ENCODE assay signal across 16 cellular contexts in genomic region chr4:6190486-6190885, GRCh38. TPM values are rescaled to one million over a fixed set of nuclear protein-coding genes. Genes with fewer than 3 reads are reported as not detected.
A peak's percentile ranks its signal among the peaks of the same experiment; 100 is the strongest.
DNase-seq lines count a peak whose midpoint lies in the region; ATAC-seq, FAIRE-seq and TF ChIP-seq lines count a peak whose summit lies in the region.
"Had no signal": no experiment of that assay in that cellular context is flagged by ENCODE, and none has a peak within 500 bp of the region (broad histone marks: within the 10 kb centered on the region; RNA-seq: fewer than 3 reads in every experiment).

No MANE protein-coding gene starts in this region.

- TF ChIP-seq CTCF in natural killer cell (IDR thresholded peaks at IDR 0.05): no peak
- no peak for TF ChIP-seq CTCF in H1 (IDR thresholded peaks at IDR 0.05; ENCODE audit: control extremely low read depth in 1 of 3, insufficient read depth in 1 of 3, low read depth in 1 of 3, low read length in 3 of 3)

- no peaks in the 10 kb centered on the region; the same call in 1 of the 2 replicates for H3K23me2 ChIP-seq in H1 (ENCODE audit: low read depth, low read length)

- H3K14ac ChIP-seq in H1 (ENCODE audit: insufficient read length) (no peak overlapping the region), neuronal stem cell (ENCODE audit: low read length) (peak overlapping the region; percentile 92)

- H2BK15ac ChIP-seq in H1 (ENCODE audit: low read length): no peak overlapping the region
- H2BK15ac ChIP-seq in neuronal stem cell (ENCODE audit: low read length): no peak overlapping the region

- H3K4me3 ChIP-seq in H1 (ENCODE audit: extremely low read depth in 1 of 4, insufficient read depth in 2 of 4, low read depth in 3 of 4, low read length in 4 of 4): no peak overlapping the region
- H3K4me3 ChIP-seq in neuronal stem cell (ENCODE audit: low read length in 2 of 2): no peak overlapping the region
- H3K4me3 ChIP-seq: A549, GM12878, GM23338 had no signal

- H4K91ac ChIP-seq in H1 (replicated peaks; ENCODE audit: insufficient read length, low read length) (no peak overlapping the region), neuronal stem cell (ENCODE audit: low read depth, low read length, poor library complexity) (no peak overlapping the region)

- peaks cover 27 to 70% of the 10 kb centered on the region in 2 donors for H3K4me1 Mint-ChIP-seq in natural killer cell treated with Interleukin-12 subunit alpha and Interleukin-12 subunit beta and Interleukin-15 and Interleukin-18, amount 100 ng/mL, for 72 hours (ENCODE audit: low read depth in 2 of 2)
- H3K4me1 Mint-ChIP-seq in natural killer cell: peaks cover 0 to 19% of the 10 kb centered on the region in 2 donors

- H3K4ac ChIP-seq in H1 (replicated peaks; ENCODE audit: insufficient read length, low read depth, low read length): no peak overlapping the region
- H3K4ac ChIP-seq in neuronal stem cell (ENCODE audit: low read length): no peak overlapping the region

- TF ChIP-seq EP300 in H1 (IDR thresholded peaks at IDR 0.05; ENCODE audit: borderline replicate concordance in 1 of 2, low read depth in 2 of 2, low read length in 2 of 2): no peak

- H3K18ac ChIP-seq in H1 (ENCODE audit: extremely low read depth, low read length): no peak overlapping the region
- H3K18ac ChIP-seq in neuronal stem cell (ENCODE audit: low read length): peak overlapping the region; percentile 11

- H4K8ac ChIP-seq in H1 (ENCODE audit: extremely low read depth, insufficient read depth, low read length) (peak overlapping the region; percentile 14; the same call in 1 of the 2 replicates), neuronal stem cell (ENCODE audit: low read depth, low read length) (no peak overlapping the region)

- H3K56ac ChIP-seq in H1 (replicated peaks; ENCODE audit: insufficient read length, low read depth, low read length): no peak overlapping the region

- H3K4me3 Mint-ChIP-seq in natural killer cell treated with Interleukin-12 subunit alpha and Interleukin-12 subunit beta and Interleukin-15 and Interleukin-18, amount 100 ng/mL, for 72 hours: peak overlapping the region; percentile 19
- H3K4me3 Mint-ChIP-seq in natural killer cell: no peak overlapping the region
- H3K4me3 Mint-ChIP-seq: CD4-positive, alpha-beta memory T cell; GM23338; H9 had no signal

- TF ChIP-seq POLR2A in H1 (IDR thresholded peaks at IDR 0.05; ENCODE audit: control extremely low read depth in 1 of 2, low read depth in 2 of 2, low read length in 2 of 2): no peak

- H3K4me2 ChIP-seq in H1 (ENCODE audit: insufficient read depth in 1 of 2, low read depth in 2 of 2, low read length in 2 of 2): no peak overlapping the region
- H3K4me2 ChIP-seq in neuronal stem cell (ENCODE audit: insufficient read depth, low read length, poor library complexity, severe bottlenecking): no peak overlapping the region
- H3K4me2 ChIP-seq: A549, GM23338 had no signal

- H3K27me3 ChIP-seq in H1 (replicated peaks in 1 of 4; ENCODE audit: control insufficient read depth in 3 of 4, extremely low read depth in 1 of 4, insufficient read depth in 3 of 4, low read length in 3 of 4) (no peaks in the 10 kb centered on the region), neuronal stem cell (ENCODE audit: control insufficient read depth in 3 of 3, insufficient read depth in 3 of 3, low read depth in 1 of 3, low read length in 3 of 3) (peaks cover 0 to 27% (median 0%) of the 10 kb centered on the region in 3 experiments)
- H3K27me3 ChIP-seq: BE2C had no signal

- H2AFZ ChIP-seq in H1 (ENCODE audit: low read length) (no peak overlapping the region), neuronal stem cell (ENCODE audit: low read length) (no peak overlapping the region)
- H2AFZ ChIP-seq: GM23338 had no signal

- intact Hi-C loops in natural killer cell (cut with micrococcal nuclease): no loop called here

- no peak overlapping the region for H2BK20ac ChIP-seq in H1 (ENCODE audit: low read length)

- H3K27ac Mint-ChIP-seq in natural killer cell treated with Interleukin-12 subunit alpha and Interleukin-12 subunit beta and Interleukin-15 and Interleukin-18, amount 100 ng/mL, for 72 hours: peak overlapping the region in 1 of 2 donors; percentile 100
- H3K27ac Mint-ChIP-seq in natural killer cell: no peak overlapping the region
- H3K27ac Mint-ChIP-seq: CD4-positive, alpha-beta memory T cell; GM23338 had no signal

- POLR2A ChIA-PET in H1 (lab: Charles Lee; ENCODE audit: partially characterized antibody): interaction anchor here (1.1 to 1.5 kb wide), 2 partner anchors 9 to 35 kb away, joined by 3 to 6 read pairs; no protein-coding TSS in a partner anchor

- H4K20me1 ChIP-seq in H1 (replicated peaks in 1 of 2; ENCODE audit: control insufficient read depth in 1 of 2, insufficient read depth in 2 of 2, low read length in 2 of 2): peaks cover 0 to 4% of the 10 kb centered on the region in 2 experiments

- no peak overlapping the region for H2BK5ac ChIP-seq in H1 (ENCODE audit: low read depth, low read length)
- peak overlapping the region; percentile 14 for H2BK5ac ChIP-seq in neuronal stem cell (ENCODE audit: low read length)

- H2AK5ac ChIP-seq in H1 (ENCODE audit: low read depth, low read length) (no peak overlapping the region), neuronal stem cell (ENCODE audit: low read depth, low read length) (no peak overlapping the region)

- no peak for FAIRE-seq in H1 (lab: Jason Lieb, UNC)
- FAIRE-seq: A549, GM12878 had no signal

- peaks cover 0 to 6% of the 10 kb centered on the region in 2 donors for H3K27me3 Mint-ChIP-seq in natural killer cell treated with Interleukin-12 subunit alpha and Interleukin-12 subunit beta and Interleukin-15 and Interleukin-18, amount 100 ng/mL, for 72 hours
- H3K27me3 Mint-ChIP-seq in natural killer cell (ENCODE audit: low read depth in 2 of 2): peaks cover 0 to 5% of the 10 kb centered on the region in 2 donors
- H3K27me3 Mint-ChIP-seq: CD4-positive, alpha-beta memory T cell had no signal

- H3K23ac ChIP-seq in H1 (ENCODE audit: insufficient read length) (no peak overlapping the region), neuronal stem cell (ENCODE audit: low read depth, low read length, poor library complexity) (no peak overlapping the region)

- DNase-seq in natural killer cell treated with Interleukin-12 subunit alpha and Interleukin-12 subunit beta and Interleukin-15 and Interleukin-18, amount 100 ng/mL, for 72 hours (ENCODE audit: low spot score): no peak
- DNase-seq in natural killer cell (no peak), H1 (ENCODE audit: low read depth in 1 of 2, low spot score in 2 of 2) (no peak), neuronal stem cell (ENCODE audit: low spot score) (no peak), T1000 (lab: John Stamatoyannopoulos, UW) (no peak)
- DNase-seq: BE2C; CD4-positive, alpha-beta memory T cell; DMS79; H9 had no signal

- H3K9me3 Mint-ChIP-seq in natural killer cell treated with Interleukin-12 subunit alpha and Interleukin-12 subunit beta and Interleukin-15 and Interleukin-18, amount 100 ng/mL, for 72 hours: no peaks in the 10 kb centered on the region
- peaks cover 0 to 4% of the 10 kb centered on the region in 2 donors for H3K9me3 Mint-ChIP-seq in natural killer cell
- H3K9me3 Mint-ChIP-seq: GM23338 had no signal

- 87% methylated on average over 8 of the region's 8 CpGs; no CpG with 5 or more reads in 1 of the 2 experiments for WGBS in H1 (ENCODE audit: extremely low coverage in 1 of 2, insufficient coverage in 1 of 2, insufficient read length in 1 of 2, insufficient replicate concordance in 2 of 2, low coverage in 1 of 2, low lambda C conversion rate in 2 of 2, missing lambda C conversion rate in 1 of 2), 2 experiments
- WGBS in neuronal stem cell (ENCODE audit: extremely low coverage in 2 of 2, insufficient read length in 2 of 2, insufficient replicate concordance in 1 of 2), 2 donors: no CpG with 5 or more reads among the region's 8 CpGs

- peaks cover 0 to 11% (median 5%) of the 10 kb centered on the region in 4 experiments; a peak in 5 of 7 replicates for H3K4me1 ChIP-seq in H1 (replicated peaks in 1 of 4; ENCODE audit: control insufficient read depth in 3 of 4, insufficient read depth in 4 of 4, low read length in 3 of 4)
- H3K4me1 ChIP-seq in neuronal stem cell (ENCODE audit: control insufficient read depth in 2 of 2, insufficient read depth in 1 of 2, low read depth in 1 of 2, low read length in 2 of 2): peaks cover 0 to 8% of the 10 kb centered on the region in 2 donors
- H3K4me1 ChIP-seq: A549 had no signal

- H3K9me3 ChIP-seq in H1 (ENCODE audit: insufficient read depth in 2 of 2, low read depth in 1 of 2, low read length in 1 of 2) (no peaks in the 10 kb centered on the region), neuronal stem cell (replicated peaks in 1 of 2; ENCODE audit: control insufficient read depth in 2 of 2, insufficient read depth in 1 of 2, low read depth in 1 of 2, low read length in 2 of 2) (no peaks in the 10 kb centered on the region)
- H3K9me3 ChIP-seq: A549, BE2C had no signal

- no peak for ATAC-seq in natural killer cell treated with Interleukin-12 subunit alpha and Interleukin-12 subunit beta and Interleukin-15 and Interleukin-18, amount 100 ng/mL, for 72 hours
- ATAC-seq in natural killer cell (no peak), HG03196 (IDR thresholded peaks at IDR 0.05; ENCODE audit: unreplicated experiment) (no peak)
- ATAC-seq: A549 had no signal

- H2BK120ac ChIP-seq in H1 (replicated peaks; ENCODE audit: low read depth, low read length) (no peak overlapping the region), neuronal stem cell (ENCODE audit: low read depth, low read length) (no peak overlapping the region)

- CTCF ChIA-PET in H1 (lab: Charles Lee; ENCODE audit: partially characterized antibody): interaction anchor here (1.0 to 2.0 kb wide), 11 partner anchors 8 to 193 kb away, joined by 3 to 6 read pairs (median 4); partner anchors contain the start of gene JAKMIP1

- no peaks in the 10 kb centered on the region; a peak in 1 of 8 replicates for H3K36me3 ChIP-seq in H1 (ENCODE audit: control insufficient read depth in 2 of 4, insufficient read depth in 4 of 4, low read length in 3 of 4)
- no peaks in the 10 kb centered on the region for H3K36me3 ChIP-seq in neuronal stem cell (replicated peaks in 1 of 2; ENCODE audit: control insufficient read depth in 2 of 2, insufficient read depth in 2 of 2, low read length in 2 of 2)
- H3K36me3 ChIP-seq: BE2C had no signal

- H3K79me2 ChIP-seq in H1 (ENCODE audit: control insufficient read depth in 1 of 2, insufficient read depth in 2 of 2, low read length in 2 of 2): no peaks in the 10 kb centered on the region

- H3K79me1 ChIP-seq in H1 (ENCODE audit: low read depth, low read length): no peaks in the 10 kb centered on the region; the same call in 1 of the 2 replicates
- H3K79me1 ChIP-seq in neuronal stem cell (ENCODE audit: low read depth, low read length): no peaks in the 10 kb centered on the region

- H2BK12ac ChIP-seq in H1 (ENCODE audit: low read depth, low read length): no peak overlapping the region
- H2BK12ac ChIP-seq in neuronal stem cell (ENCODE audit: low read length): no peak overlapping the region

- no peak overlapping the region for H3K9ac ChIP-seq in H1 (replicated peaks in 1 of 4; ENCODE audit: extremely low read depth in 1 of 4, low read depth in 3 of 4, low read length in 3 of 4)
- no peak overlapping the region for H3K9ac ChIP-seq in neuronal stem cell (ENCODE audit: low read depth, low read length, poor library complexity)

- H4K5ac ChIP-seq in H1 (ENCODE audit: insufficient read length, low read depth, low read length): no peak overlapping the region

- no peak overlapping the region for H3K27ac ChIP-seq in H1 (ENCODE audit: low read depth, low read length)
- no peak overlapping the region for H3K27ac ChIP-seq in neuronal stem cell (replicated peaks; ENCODE audit: low read length)
- H3K27ac ChIP-seq: A549, C4-2B had no signal

- peaks cover 34% of the 10 kb centered on the region for H3K36me3 Mint-ChIP-seq in natural killer cell treated with Interleukin-12 subunit alpha and Interleukin-12 subunit beta and Interleukin-15 and Interleukin-18, amount 100 ng/mL, for 72 hours
- H3K36me3 Mint-ChIP-seq in natural killer cell: no peaks in the 10 kb centered on the region

- TF ChIP-seq RAD21 in H1 (IDR thresholded peaks at IDR 0.05 in 1 of 2, conservative IDR thresholded peaks at IDR 0.05 in 1 of 2; ENCODE audit: low read depth in 2 of 2, low read length in 2 of 2): no peak

RNA-seq across cellular contexts. Expression of gene JAKMIP1, which starts 9.9 kb away (rescaled TPM):
- total RNA-seq in natural killer cell treated with Interleukin-12 subunit alpha and Interleukin-12 subunit beta and Interleukin-15 and Interleukin-18, amount 100 ng/mL, for 72 hours: 10 to 100 TPM; 16.3 to 66.7 TPM
- total RNA-seq in natural killer cell: 10 to 100 TPM in 2 of 3 donors, 1 to 10 TPM in 1; 8.8 to 21.8 (median 16.4) TPM
- 3.9 and 4.4 TPM in 2 replicates for total RNA-seq in H1 (2021; fragmentation: NEBNext Ultra II Directional; extraction: Animal tissue kit (Norgen Biotek cat#: 25700))
- polyA plus RNA-seq in H1 (2011; rRNA removed): 2.5 and 2.7 TPM in 2 replicates
- 4.6 TPM for polyA plus RNA-seq in H1 (2011; cell fraction: cytosol; rRNA removed)
- polyA plus RNA-seq in H1 (2011; cell fraction: nucleus; rRNA removed): 6.6 TPM
- polyA plus RNA-seq in H1 (2012, experiment 1 of 2): 3.2 to 4.2 TPM (median 3.3 TPM) in 4 replicates
- 0.80 TPM for polyA plus RNA-seq in H1 (2012, experiment 2 of 2)
- 1.5 TPM for polyA plus RNA-seq in H1 (2013, experiment 1 of 2)
- 1.5 TPM for polyA plus RNA-seq in H1 (2013, experiment 2 of 2)
- polyA minus RNA-seq in H1 (2011; rRNA and poly(A)+ RNA removed): 1.5 and 1.9 TPM in 2 replicates
- 3.4 TPM for polyA minus RNA-seq in H1 (2011; cell fraction: cytosol; rRNA and poly(A)+ RNA removed)
- 9.3 TPM for polyA minus RNA-seq in H1 (2011; cell fraction: nucleus; rRNA and poly(A)+ RNA removed)
- 2.2 TPM for polyA plus RNA-seq in neuronal stem cell (2013, experiment 1 of 2)
- polyA plus RNA-seq in neuronal stem cell (2013, experiment 2 of 2): 2.1 TPM
- total RNA-seq: G401 had no signal
- polyA plus RNA-seq: A549, AG04450 had no signal
